2 cellular contexts compared by ENCODE assay signal in the genomic region with DNA sequence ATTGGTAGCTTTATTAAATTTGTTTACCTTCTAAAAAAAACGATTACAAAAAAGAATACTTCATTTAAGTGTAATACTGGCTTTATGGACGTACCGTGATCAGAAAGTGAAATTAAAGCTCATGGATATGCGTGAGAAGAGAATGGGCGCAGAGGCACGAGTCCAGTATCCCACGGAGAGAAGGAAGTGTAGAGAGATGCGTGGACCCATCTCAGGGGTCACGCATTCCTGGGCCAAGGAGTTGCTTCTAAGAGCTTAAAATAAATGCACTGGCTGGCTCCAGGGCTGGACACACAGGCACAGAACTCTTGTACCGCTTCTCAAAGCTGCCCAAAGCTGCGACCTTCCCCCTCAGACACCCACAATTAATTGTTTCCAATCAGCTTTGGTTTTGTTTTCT.
TF ChIP-seq lines count a peak whose summit lies in the region.

No MANE protein-coding gene starts in this region.

TF ChIP-seq in liver, 16 proteins besides CTCF, POLR2A, EP300 and RAD21:
- TF ChIP-seq YY1 (IDR thresholded peaks at IDR 0.05) (no peak), GABPA (IDR thresholded peaks at IDR 0.05 in 1 of 2, conservative IDR thresholded peaks at IDR 0.05 in 1 of 2) (no peak), TAF1 (conservative IDR thresholded peaks at IDR 0.05) (no peak), JUND (IDR thresholded peaks at IDR 0.05) (no peak), FOXA2 (IDR thresholded peaks at IDR 0.05) (no peak), FOXA1 (IDR thresholded peaks at IDR 0.05) (no peak), NR2F2 (IDR thresholded peaks at IDR 0.05) (no peak), SP1 (IDR thresholded peaks at IDR 0.05) (no peak), HNF4G (IDR thresholded peaks at IDR 0.05) (no peak), HNF4A (conservative IDR thresholded peaks at IDR 0.05) (no peak), EGR1 (IDR thresholded peaks at IDR 0.05; ENCODE audit: low read depth in 2 of 2) (no peak), RXRA (IDR thresholded peaks at IDR 0.05) (no peak)
- TF ChIP-seq, protein P1, sequence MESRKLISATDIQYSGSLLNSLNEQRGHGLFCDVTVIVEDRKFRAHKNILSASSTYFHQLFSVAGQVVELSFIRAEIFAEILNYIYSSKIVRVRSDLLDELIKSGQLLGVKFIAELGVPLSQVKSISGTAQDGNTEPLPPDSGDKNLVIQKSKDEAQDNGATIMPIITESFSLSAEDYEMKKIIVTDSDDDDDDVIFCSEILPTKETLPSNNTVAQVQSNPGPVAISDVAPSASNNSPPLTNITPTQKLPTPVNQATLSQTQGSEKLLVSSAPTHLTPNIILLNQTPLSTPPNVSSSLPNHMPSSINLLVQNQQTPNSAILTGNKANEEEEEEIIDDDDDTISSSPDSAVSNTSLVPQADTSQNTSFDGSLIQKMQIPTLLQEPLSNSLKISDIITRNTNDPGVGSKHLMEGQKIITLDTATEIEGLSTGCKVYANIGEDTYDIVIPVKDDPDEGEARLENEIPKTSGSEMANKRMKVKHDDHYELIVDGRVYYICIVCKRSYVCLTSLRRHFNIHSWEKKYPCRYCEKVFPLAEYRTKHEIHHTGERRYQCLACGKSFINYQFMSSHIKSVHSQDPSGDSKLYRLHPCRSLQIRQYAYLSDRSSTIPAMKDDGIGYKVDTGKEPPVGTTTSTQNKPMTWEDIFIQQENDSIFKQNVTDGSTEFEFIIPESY (IDR thresholded peaks at IDR 0.05), result no peak
- TF ChIP-seq, protein P2, sequence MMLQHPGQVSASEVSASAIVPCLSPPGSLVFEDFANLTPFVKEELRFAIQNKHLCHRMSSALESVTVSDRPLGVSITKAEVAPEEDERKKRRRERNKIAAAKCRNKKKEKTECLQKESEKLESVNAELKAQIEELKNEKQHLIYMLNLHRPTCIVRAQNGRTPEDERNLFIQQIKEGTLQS (IDR thresholded peaks at IDR 0.05), result no peak
- TF ChIP-seq, protein P3, sequence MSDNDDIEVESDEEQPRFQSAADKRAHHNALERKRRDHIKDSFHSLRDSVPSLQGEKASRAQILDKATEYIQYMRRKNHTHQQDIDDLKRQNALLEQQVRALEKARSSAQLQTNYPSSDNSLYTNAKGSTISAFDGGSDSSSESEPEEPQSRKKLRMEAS (IDR thresholded peaks at IDR 0.05), result no peak
- TF ChIP-seq, protein P4, sequence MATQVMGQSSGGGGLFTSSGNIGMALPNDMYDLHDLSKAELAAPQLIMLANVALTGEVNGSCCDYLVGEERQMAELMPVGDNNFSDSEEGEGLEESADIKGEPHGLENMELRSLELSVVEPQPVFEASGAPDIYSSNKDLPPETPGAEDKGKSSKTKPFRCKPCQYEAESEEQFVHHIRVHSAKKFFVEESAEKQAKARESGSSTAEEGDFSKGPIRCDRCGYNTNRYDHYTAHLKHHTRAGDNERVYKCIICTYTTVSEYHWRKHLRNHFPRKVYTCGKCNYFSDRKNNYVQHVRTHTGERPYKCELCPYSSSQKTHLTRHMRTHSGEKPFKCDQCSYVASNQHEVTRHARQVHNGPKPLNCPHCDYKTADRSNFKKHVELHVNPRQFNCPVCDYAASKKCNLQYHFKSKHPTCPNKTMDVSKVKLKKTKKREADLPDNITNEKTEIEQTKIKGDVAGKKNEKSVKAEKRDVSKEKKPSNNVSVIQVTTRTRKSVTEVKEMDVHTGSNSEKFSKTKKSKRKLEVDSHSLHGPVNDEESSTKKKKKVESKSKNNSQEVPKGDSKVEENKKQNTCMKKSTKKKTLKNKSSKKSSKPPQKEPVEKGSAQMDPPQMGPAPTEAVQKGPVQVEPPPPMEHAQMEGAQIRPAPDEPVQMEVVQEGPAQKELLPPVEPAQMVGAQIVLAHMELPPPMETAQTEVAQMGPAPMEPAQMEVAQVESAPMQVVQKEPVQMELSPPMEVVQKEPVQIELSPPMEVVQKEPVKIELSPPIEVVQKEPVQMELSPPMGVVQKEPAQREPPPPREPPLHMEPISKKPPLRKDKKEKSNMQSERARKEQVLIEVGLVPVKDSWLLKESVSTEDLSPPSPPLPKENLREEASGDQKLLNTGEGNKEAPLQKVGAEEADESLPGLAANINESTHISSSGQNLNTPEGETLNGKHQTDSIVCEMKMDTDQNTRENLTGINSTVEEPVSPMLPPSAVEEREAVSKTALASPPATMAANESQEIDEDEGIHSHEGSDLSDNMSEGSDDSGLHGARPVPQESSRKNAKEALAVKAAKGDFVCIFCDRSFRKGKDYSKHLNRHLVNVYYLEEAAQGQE (IDR thresholded peaks at IDR 0.05), result no peak

TF ChIP-seq in HepG2, 621 proteins besides CTCF, POLR2A, EP300 and RAD21:
- TF ChIP-seq RCOR2 (CRISPR knock-in tag; IDR thresholded peaks at IDR 0.05) (no peak), FOSL2 (CRISPR knock-in tag; IDR thresholded peaks at IDR 0.05) (no peak), SOX13 (IDR thresholded peaks at IDR 0.05) (no peak), SOX13 (CRISPR knock-in tag; conservative IDR thresholded peaks at IDR 0.05 in 1 of 2, IDR thresholded peaks at IDR 0.05 in 1 of 2) (no peak), ZNF674 (CRISPR knock-in tag; IDR thresholded peaks at IDR 0.05; ENCODE audit: low read depth) (no peak), MXD4 (CRISPR knock-in tag; IDR thresholded peaks at IDR 0.05) (no peak), PCBP1 (IDR thresholded peaks at IDR 0.05; ENCODE audit: borderline replicate concordance, low read depth, low read length) (no peak)
- TF ChIP-seq, protein P5, sequence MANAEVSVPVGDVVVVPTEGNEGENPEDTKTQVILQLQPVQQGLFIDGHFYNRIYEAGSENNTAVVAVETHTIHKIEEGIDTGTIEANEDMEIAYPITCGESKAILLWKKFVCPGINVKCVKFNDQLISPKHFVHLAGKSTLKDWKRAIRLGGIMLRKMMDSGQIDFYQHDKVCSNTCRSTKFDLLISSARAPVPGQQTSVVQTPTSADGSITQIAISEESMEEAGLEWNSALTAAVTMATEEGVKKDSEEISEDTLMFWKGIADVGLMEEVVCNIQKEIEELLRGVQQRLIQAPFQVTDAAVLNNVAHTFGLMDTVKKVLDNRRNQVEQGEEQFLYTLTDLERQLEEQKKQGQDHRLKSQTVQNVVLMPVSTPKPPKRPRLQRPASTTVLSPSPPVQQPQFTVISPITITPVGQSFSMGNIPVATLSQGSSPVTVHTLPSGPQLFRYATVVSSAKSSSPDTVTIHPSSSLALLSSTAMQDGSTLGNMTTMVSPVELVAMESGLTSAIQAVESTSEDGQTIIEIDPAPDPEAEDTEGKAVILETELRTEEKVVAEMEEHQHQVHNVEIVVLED (CRISPR knock-in tag; IDR thresholded peaks at IDR 0.05; ENCODE audit: borderline replicate concordance), result no peak
- TF ChIP-seq, protein P6, sequence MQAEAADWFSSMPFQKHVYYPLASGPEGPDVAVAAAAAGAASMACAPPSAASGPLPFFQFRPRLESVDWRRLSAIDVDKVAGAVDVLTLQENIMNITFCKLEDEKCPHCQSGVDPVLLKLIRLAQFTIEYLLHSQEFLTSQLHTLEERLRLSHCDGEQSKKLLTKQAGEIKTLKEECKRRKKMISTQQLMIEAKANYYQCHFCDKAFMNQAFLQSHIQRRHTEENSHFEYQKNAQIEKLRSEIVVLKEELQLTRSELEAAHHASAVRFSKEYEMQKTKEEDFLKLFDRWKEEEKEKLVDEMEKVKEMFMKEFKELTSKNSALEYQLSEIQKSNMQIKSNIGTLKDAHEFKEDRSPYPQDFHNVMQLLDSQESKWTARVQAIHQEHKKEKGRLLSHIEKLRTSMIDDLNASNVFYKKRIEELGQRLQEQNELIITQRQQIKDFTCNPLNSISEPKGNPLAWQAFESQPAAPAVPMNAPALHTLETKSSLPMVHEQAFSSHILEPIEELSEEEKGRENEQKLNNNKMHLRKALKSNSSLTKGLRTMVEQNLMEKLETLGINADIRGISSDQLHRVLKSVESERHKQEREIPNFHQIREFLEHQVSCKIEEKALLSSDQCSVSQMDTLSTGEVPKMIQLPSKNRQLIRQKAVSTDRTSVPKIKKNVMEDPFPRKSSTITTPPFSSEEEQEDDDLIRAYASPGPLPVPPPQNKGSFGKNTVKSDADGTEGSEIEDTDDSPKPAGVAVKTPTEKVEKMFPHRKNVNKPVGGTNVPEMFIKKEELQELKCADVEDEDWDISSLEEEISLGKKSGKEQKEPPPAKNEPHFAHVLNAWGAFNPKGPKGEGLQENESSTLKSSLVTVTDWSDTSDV (CRISPR knock-in tag; IDR thresholded peaks at IDR 0.05), result no peak
